In the genomic region with DNA sequence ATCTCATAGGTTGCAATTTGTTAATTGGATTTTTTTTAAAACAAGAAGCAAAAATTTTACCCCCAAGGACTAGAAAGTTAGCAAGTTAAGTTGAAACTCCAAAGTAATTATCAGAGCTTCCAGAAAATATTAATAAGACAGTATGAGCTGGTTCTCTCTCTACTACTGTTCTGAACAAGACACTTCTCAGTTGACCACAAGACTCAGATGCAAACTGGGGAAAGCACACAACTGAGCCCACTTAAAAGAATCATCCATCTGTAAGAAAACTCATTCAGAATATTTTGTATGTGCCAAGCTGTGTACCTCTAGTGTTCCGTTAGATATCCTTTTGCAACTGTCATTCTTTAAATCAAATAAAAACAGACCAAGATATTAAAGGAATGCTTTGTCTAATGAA, we compare ENCODE assay signal across 17 cellular contexts. TPM values are rescaled to one million over a fixed set of nuclear protein-coding genes. Genes with fewer than 3 reads are reported as not detected.
DNase-seq lines count a peak whose midpoint lies in the region; ATAC-seq and TF ChIP-seq lines count a peak whose summit lies in the region.
"Had no signal": no experiment of that assay in that cellular context is flagged by ENCODE, and none has a peak within 500 bp of the region (broad histone marks: within the 10 kb centered on the region; RNA-seq: fewer than 3 reads in every experiment).

No MANE protein-coding gene starts in this region.

- no peaks in the 10 kb centered on the region for H3F3A ChIP-seq in GM23338 (replicated peaks; ENCODE audit: low read depth)

- no peaks in the 10 kb centered on the region for H3K9me2 ChIP-seq in GM23338 (ENCODE audit: insufficient read depth)

- H3K9me3 ChIP-seq in gastroesophageal sphincter (no peaks in the 10 kb centered on the region), spleen (no peaks in the 10 kb centered on the region), T-helper 17 cell (ENCODE audit: control insufficient read depth, low read length, poor library complexity, severe bottlenecking) (no peaks in the 10 kb centered on the region)
- H3K9me3 ChIP-seq in naive thymus-derived CD4-positive, alpha-beta T cell (ENCODE audit: control insufficient read depth in 2 of 3, low read length in 3 of 3) = no peaks in the 10 kb centered on the region
- H3K9me3 ChIP-seq: Caco-2, neutrophil had no signal

- CTCF ChIA-PET in naive thymus-derived CD4-positive, alpha-beta T cell (lab: Charles Lee) = no interaction called here
- CTCF ChIA-PET in T-cell (lab: Charles Lee) = no interaction called here

- 54 to 87% methylated on average over 1 of the region's 1 CpG for WGBS in gastroesophageal sphincter (ENCODE audit: low coverage in 1 of 2), 2 donors
- WGBS in spleen, 5 donors = 72 to 90% (median 83%) methylated on average over 1 of the region's 1 CpG

- H2AFZ ChIP-seq in GM23338 = no peak overlapping the region

- peaks cover 57% of the 10 kb centered on the region for H3K4me1 Mint-ChIP-seq in GM23338
- H3K4me1 Mint-ChIP-seq in T-helper 17 cell = peaks cover 2% of the 10 kb centered on the region
- peaks cover 0 to 3% (median 0%) of the 10 kb centered on the region in 7 donors for H3K4me1 Mint-ChIP-seq in naive thymus-derived CD4-positive, alpha-beta T cell
- H3K4me1 Mint-ChIP-seq in T-cell = peaks cover 0 to 3% (median 0%) of the 10 kb centered on the region in 3 donors

- peak overlapping the region; percentile 3; the same call in 1 of the 3 replicates for H3K4me3 Mint-ChIP-seq in GM23338
- H3K4me3 Mint-ChIP-seq in T-helper 17 cell = no peak overlapping the region
- no peak overlapping the region for H3K4me3 Mint-ChIP-seq in naive thymus-derived CD4-positive, alpha-beta T cell
- no peak overlapping the region for H3K4me3 Mint-ChIP-seq in T-cell
- H3K4me3 Mint-ChIP-seq: activated CD4-positive, alpha-beta T cell treated with anti-CD3 and anti-CD28 coated beads, Interleukin-2, amount 10 ng/mL, durations not matched to agents 24 days and 14 days; dendritic cell treated with granulocyte-macrophage colony-stimulating factor and Interleukin-4, amounts not matched to agents 40 ng/mL and 50 ng/mL, for 4 days had no signal

- H3K36me3 Mint-ChIP-seq in GM23338 (ENCODE audit: low read depth) (no peaks in the 10 kb centered on the region; the same call in 2 of the 3 replicates), T-helper 17 cell (ENCODE audit: low read depth) (no peaks in the 10 kb centered on the region), T-cell (no peaks in the 10 kb centered on the region)
- no peaks in the 10 kb centered on the region for H3K36me3 Mint-ChIP-seq in naive thymus-derived CD4-positive, alpha-beta T cell

- H3K27me3 ChIP-seq in GM23338 (ENCODE audit: insufficient read depth) (no peaks in the 10 kb centered on the region), gastroesophageal sphincter (no peaks in the 10 kb centered on the region), spleen (replicated peaks in 1 of 7) (peaks cover 0 to 12% (median 0%) of the 10 kb centered on the region in 7 donors)
- H3K27me3 ChIP-seq in naive thymus-derived CD4-positive, alpha-beta T cell (ENCODE audit: control insufficient read depth in 2 of 2, insufficient read depth in 2 of 2, low read length in 2 of 2) = peaks cover 0 to 4% of the 10 kb centered on the region in 2 donors

- H3K36me3 ChIP-seq in GM23338 (ENCODE audit: insufficient read depth) = no peaks in the 10 kb centered on the region; the same call in 1 of the 2 replicates
- H3K36me3 ChIP-seq in gastroesophageal sphincter = no peaks in the 10 kb centered on the region
- no peaks in the 10 kb centered on the region for H3K36me3 ChIP-seq in spleen
- H3K36me3 ChIP-seq in naive thymus-derived CD4-positive, alpha-beta T cell (ENCODE audit: control insufficient read depth in 2 of 3, insufficient read depth in 3 of 3, low read length in 3 of 3) = no peaks in the 10 kb centered on the region
- H3K36me3 ChIP-seq: neutrophil had no signal

- H3K4me2 ChIP-seq in GM23338 = peak overlapping the region; percentile 29; the same call in 1 of the 2 replicates

- TF ChIP-seq CTCF in GM23338 (conservative IDR thresholded peaks at IDR 0.05; ENCODE audit: low read depth in 2 of 2) (no peak), gastroesophageal sphincter (IDR thresholded peaks at IDR 0.05) (no peak), spleen (IDR thresholded peaks at IDR 0.05 in 8 of 11, conservative IDR thresholded peaks at IDR 0.05 in 3 of 11) (no peak)

- H3K4me3 ChIP-seq in GM23338 (no peak overlapping the region), gastroesophageal sphincter (no peak overlapping the region), spleen (no peak overlapping the region)
- no peak overlapping the region for H3K4me3 ChIP-seq in naive thymus-derived CD4-positive, alpha-beta T cell (ENCODE audit: low read length)

- TF ChIP-seq EP300 in gastroesophageal sphincter (IDR thresholded peaks at IDR 0.05) = no peak

- H3K4me1 ChIP-seq in GM23338 (ENCODE audit: insufficient read depth) = peaks cover 56% of the 10 kb centered on the region
- peaks cover 19 to 58% (median 20%) of the 10 kb centered on the region in 3 donors for H3K4me1 ChIP-seq in gastroesophageal sphincter
- H3K4me1 ChIP-seq in spleen = peaks cover 0 to 27% (median 6%) of the 10 kb centered on the region in 6 donors
- no peaks in the 10 kb centered on the region for H3K4me1 ChIP-seq in naive thymus-derived CD4-positive, alpha-beta T cell (ENCODE audit: control insufficient read depth in 2 of 2, insufficient read depth in 2 of 2, low read length in 2 of 2)
- H3K4me1 ChIP-seq: Caco-2 had no signal

- intact Hi-C loops in spleen (cut with DNase I; ENCODE audit: low total_unique reads) = no loop called here
- intact Hi-C loops in naive thymus-derived CD4-positive, alpha-beta T cell (cut with micrococcal nuclease) = no loop called here

- H3K27ac Mint-ChIP-seq in GM23338 (peak overlapping the region; percentile 90; the same call in 1 of the 2 replicates), T-helper 17 cell (no peak overlapping the region), T-cell (no peak overlapping the region)
- H3K27ac Mint-ChIP-seq in naive thymus-derived CD4-positive, alpha-beta T cell = no peak overlapping the region
- H3K27ac Mint-ChIP-seq: activated CD4-positive, alpha-beta T cell treated with anti-CD3 and anti-CD28 coated beads, Interleukin-2, amount 10 ng/mL, durations not matched to agents 24 days and 14 days; dendritic cell treated with granulocyte-macrophage colony-stimulating factor and Interleukin-4, amounts not matched to agents 40 ng/mL and 50 ng/mL, for 4 days had no signal

- no peaks in the 10 kb centered on the region for H4K20me1 ChIP-seq in GM23338 (replicated peaks; ENCODE audit: insufficient read depth)

- H3K79me2 ChIP-seq in GM23338 (replicated peaks; ENCODE audit: insufficient read depth) = peaks cover 5% of the 10 kb centered on the region

- no peak for TF ChIP-seq POLR2A in gastroesophageal sphincter (IDR thresholded peaks at IDR 0.05)
- no peak for TF ChIP-seq POLR2A in spleen (IDR thresholded peaks at IDR 0.05)

- H3K27me3 Mint-ChIP-seq in GM23338 (ENCODE audit: insufficient read depth, low read depth, poor library complexity) (peaks cover 2% of the 10 kb centered on the region), T-helper 17 cell (peaks cover 64% of the 10 kb centered on the region), T-cell (peaks cover 37% of the 10 kb centered on the region in 2 donors)
- peaks cover 43 to 55% (median 52%) of the 10 kb centered on the region in 5 donors for H3K27me3 Mint-ChIP-seq in naive thymus-derived CD4-positive, alpha-beta T cell

- H3K9me3 Mint-ChIP-seq in GM23338 (no peaks in the 10 kb centered on the region), T-cell (no peaks in the 10 kb centered on the region)
- H3K9me3 Mint-ChIP-seq in naive thymus-derived CD4-positive, alpha-beta T cell = peaks cover 0 to 2% (median 0%) of the 10 kb centered on the region in 11 donors
- H3K9me3 Mint-ChIP-seq: activated CD4-positive, alpha-beta T cell treated with anti-CD3 and anti-CD28 coated beads, Interleukin-2, amount 10 ng/mL, durations not matched to agents 24 days and 14 days; dendritic cell treated with granulocyte-macrophage colony-stimulating factor and Interleukin-4, amounts not matched to agents 40 ng/mL and 50 ng/mL, for 4 days had no signal

- POLR2A ChIA-PET in naive thymus-derived CD4-positive, alpha-beta T cell (lab: Charles Lee) = no interaction called here
- POLR2A ChIA-PET in T-cell (lab: Charles Lee) = interaction anchor here in 1 of 2 donors (0.6 kb wide), 1 partner anchor 140 kb away, joined by 4 read pairs; no protein-coding TSS in a partner anchor

- no peak for ATAC-seq in GM23338
- ATAC-seq in SK-N-SH treated with all-trans-retinoic acid at 6 μM for 48 hours = peak; percentile 1; the same call in 1 of the 3 replicates
- no peak for ATAC-seq in gastroesophageal sphincter
- ATAC-seq in T-helper 17 cell = no peak
- ATAC-seq in naive thymus-derived CD4-positive, alpha-beta T cell = no peak
- ATAC-seq in T-cell (replicated peaks in 1 of 4) = no peak

- H3K27ac ChIP-seq in GM23338 (ENCODE audit: low read depth) (no peak overlapping the region), gastroesophageal sphincter (peak overlapping the region; percentile 53 to 81 (median 80)), spleen (peak overlapping the region in 6 of 8 donors; percentile 60 to 80 (median 70))
- no peak overlapping the region for H3K27ac ChIP-seq in naive thymus-derived CD4-positive, alpha-beta T cell (ENCODE audit: low read depth, low read length)
- H3K27ac ChIP-seq: neutrophil had no signal

- DNase-seq in GM23338 (ENCODE audit: low spot score) (no peak), spleen (no peak), T-helper 17 cell (no peak), T-cell (no peak), iPS-NIHi11 (ENCODE audit: low spot score) (no peak)
- DNase-seq in naive thymus-derived CD4-positive, alpha-beta T cell = no peak
- DNase-seq: activated CD4-positive, alpha-beta T cell treated with anti-CD3 and anti-CD28 coated beads, Interleukin-2, amount 10 ng/mL, durations not matched to agents 24 days and 14 days; activated naive CD4-positive, alpha-beta T cell; Caco-2; erythroblast; HCEC 1CT; Karpas-422; stimulated activated CD4-positive, alpha-beta T cell treated with anti-CD3 and anti-CD28 coated beads, Interleukin-2, amount 100 ng/mL, for 24 hours had no signal

TF ChIP-seq in GM23338, 12 proteins besides CTCF, POLR2A, EP300 and RAD21 (continues in another document):
- no peak for TF ChIP-seq EZH2phosphoT487 (IDR thresholded peaks at IDR 0.05; ENCODE audit: unreplicated experiment)

RNA-seq across cellular contexts. Expression of a gene that starts 60.0 kb away (rescaled TPM):
- 111 and 263 TPM in 2 replicates for total RNA-seq in GM23338 (2014; rRNA removed; shearing (Covaris generic))
- polyA plus RNA-seq in GM23338 (2016; fragmentation: Nextera tagmentation; extraction: Ambion mirVana) (114 and 148 TPM in 2 replicates), spleen (under 1 TPM; 0.68 to 0.76 (median 0.70) TPM)
- total RNA-seq in gastroesophageal sphincter (1,000 to 10,000 TPM in 1 of 4 donors, 100 to 1,000 TPM in 3; 601 to 1,344 (median 738) TPM), spleen (10 to 100 TPM in 5 of 7 donors, 1 to 10 TPM in 2; 5.7 to 17.3 (median 12.5) TPM), T-helper 17 cell (1 to 10 TPM in 1 of 2 donors, under 1 TPM in 1; 0.05 to 1.4 TPM), T-cell (under 1 TPM in 3 of 5 donors, not detected in 2; 0.33 to 0.98 (median 0.47) TPM)
- under 1 TPM in 1 of 5 experiments, not detected in 4; 0.10 TPM for total RNA-seq in naive thymus-derived CD4-positive, alpha-beta T cell
- under 1 TPM; 0.06 to 0.21 TPM for polyA plus RNA-seq in naive thymus-derived CD4-positive, alpha-beta T cell

Comparison
In these comparisons a context has a peak if more than half of its experiments do, and no peak if none do; other contexts are left out.
1. H3K27ac ChIP-seq: peak in gastroesophageal sphincter (4 of 4) and spleen (6 of 8); none in GM23338 (single experiment) and naive thymus-derived CD4-positive, alpha-beta T cell (single experiment).